Comparison of ENCODE assay signal across 12 cellular contexts in the genomic region with DNA sequence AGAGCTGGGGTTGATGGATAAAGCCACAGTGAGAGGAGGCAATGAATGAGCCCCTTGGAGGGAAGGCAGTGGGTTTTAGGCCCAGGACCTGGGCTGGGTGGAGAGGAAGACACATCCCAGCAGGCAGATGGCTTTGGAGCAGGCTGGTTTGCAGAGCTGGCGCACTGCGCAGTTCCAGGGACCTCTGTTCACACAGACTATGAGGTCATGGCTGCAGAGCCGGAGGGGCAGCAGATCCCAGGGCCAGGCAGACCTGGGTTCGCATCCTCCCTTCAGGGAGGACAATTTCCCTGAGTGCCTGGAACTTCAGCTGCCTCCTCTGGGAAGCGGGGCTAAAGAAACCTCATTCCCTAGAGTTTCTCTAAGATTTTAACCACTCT. TPM values are rescaled to one million over a fixed set of nuclear protein-coding genes. Genes with fewer than 3 reads are reported as not detected.
DNase-seq lines count a peak whose midpoint lies in the region; ATAC-seq, FAIRE-seq and TF ChIP-seq lines count a peak whose summit lies in the region.
"Had no signal": no experiment of that assay in that cellular context is flagged by ENCODE, and none has a peak within 500 bp of the region (broad histone marks: within the 10 kb centered on the region; RNA-seq: fewer than 3 reads in every experiment).

No MANE protein-coding gene starts in this region.

- TF ChIP-seq RAD21 in K562 (CRISPR knock-in tag; conservative IDR thresholded peaks at IDR 0.05 in 1 of 2, IDR thresholded peaks at IDR 0.05 in 1 of 2) = no peak

- intact Hi-C loops in MCF 10A (cut with micrococcal nuclease) = no loop called here
- intact Hi-C loops in mammary epithelial cell (cut with micrococcal nuclease) = no loop called here
- intact Hi-C loops in K562 (cut with micrococcal nuclease) = loop anchor here (5.0 kb wide), 1 partner anchor 48 kb away; no protein-coding TSS in a partner anchor

- no peaks in the 10 kb centered on the region for H3K36me3 Mint-ChIP-seq in MCF 10A (ENCODE audit: insufficient read depth, unreplicated experiment)
- H3K36me3 Mint-ChIP-seq in stimulated activated memory B cell treated with anti-CD40 and anti-IgM and Interleukin-4, amounts not matched to agents 10 μg/mL and 1 μg/mL and 100 μg/mL, for 72 hours = no peaks in the 10 kb centered on the region

- TF ChIP-seq POLR2A in K562 (conservative IDR thresholded peaks at IDR 0.05) = no peak

- dilution Hi-C loops in mammary epithelial cell (cut with HindIII; ENCODE audit: low sequenced_read_pairs) = loop anchor here (5.0 kb wide), 1 partner anchor 77 kb away; no protein-coding TSS in a partner anchor

- in situ Hi-C loops in mammary epithelial cell (cut with MboI; ENCODE audit: low sequenced_read_pairs in 2 of 2) (no loop called here), K562 (cut with MboI) (loop anchor here (10.0 kb wide), 1 partner anchor 74 kb away; no protein-coding TSS in a partner anchor)

- H3K9me3 ChIP-seq in mammary epithelial cell (replicated peaks; ENCODE audit: insufficient read depth, low read length) = no peaks in the 10 kb centered on the region
- H3K9me3 ChIP-seq in OCI-LY3 (ENCODE audit: insufficient read depth, low read length) = no peaks in the 10 kb centered on the region
- H3K9me3 ChIP-seq in K562 (replicated peaks; ENCODE audit: control insufficient read depth, insufficient read depth, low read depth, low read length) = no peaks in the 10 kb centered on the region
- H3K9me3 ChIP-seq: adrenal gland had no signal

- H4K20me1 ChIP-seq in mammary epithelial cell (ENCODE audit: insufficient read depth, low read length) (no peaks in the 10 kb centered on the region), OCI-LY3 (ENCODE audit: insufficient read depth, low read length) (no peaks in the 10 kb centered on the region), K562 (replicated peaks; ENCODE audit: control insufficient read depth, insufficient read depth, low read length) (no peaks in the 10 kb centered on the region)

- H3K4me2 ChIP-seq in mammary epithelial cell (ENCODE audit: insufficient read depth, low read depth, low read length) (no peak overlapping the region), OCI-LY3 (ENCODE audit: low read length) (peak overlapping the region; percentile 42), K562 (ENCODE audit: insufficient read depth, low read length) (peak overlapping the region; percentile 23; the same call in 1 of the 2 replicates)

- no peak overlapping the region for H3K4me3 ChIP-seq in mammary epithelial cell (replicated peaks in 1 of 3; ENCODE audit: insufficient read depth in 1 of 3, low read depth in 2 of 3, low read length in 3 of 3)
- H3K4me3 ChIP-seq in OCI-LY3 (ENCODE audit: low read length) = peak overlapping the region; percentile 35; the same call in 1 of the 2 replicates
- no peak overlapping the region for H3K4me3 ChIP-seq in K562
- H3K4me3 ChIP-seq: adrenal gland had no signal

- H3K79me2 ChIP-seq in mammary epithelial cell (ENCODE audit: insufficient read depth, low read length) (no peaks in the 10 kb centered on the region), OCI-LY3 (ENCODE audit: low read length) (no peaks in the 10 kb centered on the region), K562 (ENCODE audit: control insufficient read depth, insufficient read depth, low read length) (no peaks in the 10 kb centered on the region)

- POLR2A ChIA-PET in MCF 10A (lab: Yijun Ruan, JAX) = interaction anchor here (0.6 kb wide), 1 partner anchor 683 kb away, joined by 3 read pairs; no protein-coding TSS in a partner anchor
- POLR2A ChIA-PET in K562 (lab: Yijun Ruan, JAX) = interaction anchor here (0.7 to 0.9 kb wide), 3 partner anchors 12 to 76 kb away, joined by 3 to 4 read pairs (median 3); no protein-coding TSS in a partner anchor

- peaks cover 19% of the 10 kb centered on the region for H3K4me1 Mint-ChIP-seq in MCF 10A (ENCODE audit: insufficient read depth, unreplicated experiment)
- H3K4me1 Mint-ChIP-seq in stimulated activated memory B cell treated with anti-CD40 and anti-IgM and Interleukin-4, amounts not matched to agents 10 μg/mL and 1 μg/mL and 100 μg/mL, for 72 hours = peaks cover 21% of the 10 kb centered on the region

- H3K9ac ChIP-seq in mammary epithelial cell (ENCODE audit: insufficient read depth, low read length) (no peak overlapping the region), OCI-LY3 (ENCODE audit: low read length) (peak overlapping the region; percentile 38; the same call in 1 of the 2 replicates), K562 (ENCODE audit: insufficient read depth in 1 of 2, low read depth in 2 of 2, low read length in 2 of 2) (peak overlapping the region; percentile 36 to 53; a peak in 3 of 4 replicates)

- H3K9me3 Mint-ChIP-seq in MCF 10A (ENCODE audit: unreplicated experiment) = no peaks in the 10 kb centered on the region
- no peaks in the 10 kb centered on the region for H3K9me3 Mint-ChIP-seq in stimulated activated memory B cell treated with anti-CD40 and anti-IgM and Interleukin-4, amounts not matched to agents 10 μg/mL and 1 μg/mL and 100 μg/mL, for 72 hours

- H3K4me3 Mint-ChIP-seq in MCF 10A (ENCODE audit: unreplicated experiment) = no peak overlapping the region
- peak overlapping the region; percentile 10 for H3K4me3 Mint-ChIP-seq in stimulated activated memory B cell treated with anti-CD40 and anti-IgM and Interleukin-4, amounts not matched to agents 10 μg/mL and 1 μg/mL and 100 μg/mL, for 72 hours

- H3K27ac Mint-ChIP-seq in MCF 10A (ENCODE audit: low read depth, unreplicated experiment) = peak overlapping the region; percentile 52
- H3K27ac Mint-ChIP-seq in stimulated activated memory B cell treated with anti-CD40 and anti-IgM and Interleukin-4, amounts not matched to agents 10 μg/mL and 1 μg/mL and 100 μg/mL, for 72 hours = peak overlapping the region; percentile 33

- H3K27ac ChIP-seq in mammary epithelial cell (ENCODE audit: insufficient read depth, low read depth, low read length) = no peak overlapping the region
- H3K27ac ChIP-seq in OCI-LY3 (ENCODE audit: low read length) = peak overlapping the region; percentile 58
- peak overlapping the region; percentile 70 for H3K27ac ChIP-seq in K562 (ENCODE audit: extremely low read depth, low read depth, low read length)

- TF ChIP-seq CTCF in MCF 10A (IDR thresholded peaks at IDR 0.05; ENCODE audit: unreplicated experiment) = no peak
- no peak for TF ChIP-seq CTCF in mammary epithelial cell (conservative IDR thresholded peaks at IDR 0.05 in 1 of 2, IDR thresholded peaks at IDR 0.05 in 1 of 2; ENCODE audit: extremely low read depth in 1 of 2, insufficient read depth in 1 of 2, low read depth in 1 of 2, low read length in 2 of 2)
- no peak for TF ChIP-seq CTCF in OCI-LY3 (IDR thresholded peaks at IDR 0.05; ENCODE audit: low read depth, low read length)
- no peak for TF ChIP-seq CTCF in K562 (IDR thresholded peaks at IDR 0.05 in 2 of 3, conservative IDR thresholded peaks at IDR 0.05 in 1 of 3; ENCODE audit: insufficient read depth in 2 of 3, low read depth in 1 of 3, low read length in 3 of 3)

- H3K27me3 ChIP-seq in mammary epithelial cell (ENCODE audit: insufficient read depth, low read length) (no peaks in the 10 kb centered on the region), OCI-LY3 (ENCODE audit: low read depth, low read length) (no peaks in the 10 kb centered on the region), K562 (ENCODE audit: control insufficient read depth in 2 of 2, insufficient read depth in 2 of 2, low read length in 2 of 2) (no peaks in the 10 kb centered on the region)
- H3K27me3 ChIP-seq: adrenal gland had no signal

- WGBS in mammary epithelial cell (ENCODE audit: low coverage, missing lambda C conversion rate) = 88% methylated on average over 4 of the region's 5 CpGs
- 77% methylated on average over 3 of the region's 5 CpGs for WGBS in K562 (ENCODE audit: insufficient coverage, low coverage, missing lambda C conversion rate)

- no TSS peak for BruUV-seq in MCF 10A (replicated peaks; lab: Mats Ljungman, UMichigan)
- BruUV-seq in mammary epithelial cell (replicated peaks; lab: Mats Ljungman, UMichigan) = no TSS peak
- BruUV-seq in K562 (replicated peaks; lab: Mats Ljungman, UMichigan) = no TSS peak

- H3K27me3 Mint-ChIP-seq in MCF 10A (ENCODE audit: insufficient read depth, unreplicated experiment) = no peaks in the 10 kb centered on the region
- H3K27me3 Mint-ChIP-seq in stimulated activated memory B cell treated with anti-CD40 and anti-IgM and Interleukin-4, amounts not matched to agents 10 μg/mL and 1 μg/mL and 100 μg/mL, for 72 hours = peaks cover 36% of the 10 kb centered on the region

- H3K36me3 ChIP-seq in mammary epithelial cell (ENCODE audit: insufficient read depth, low read length) (no peaks in the 10 kb centered on the region), OCI-LY3 (replicated peaks; ENCODE audit: low read depth, low read length) (no peaks in the 10 kb centered on the region), K562 (ENCODE audit: control insufficient read depth, insufficient read depth, low read length) (peaks cover 48% of the 10 kb centered on the region; the same call in 2 of the 3 replicates)

- H3K4me1 ChIP-seq in mammary epithelial cell (ENCODE audit: insufficient read depth, low read length) (no peaks in the 10 kb centered on the region), OCI-LY3 (ENCODE audit: low read length) (peaks cover 18% of the 10 kb centered on the region), K562 (replicated peaks in 1 of 2; ENCODE audit: control insufficient read depth in 2 of 2, insufficient read depth in 2 of 2, low read length in 2 of 2) (peaks cover 20 to 46% of the 10 kb centered on the region in 2 experiments)
- H3K4me1 ChIP-seq: adrenal gland had no signal

- TF ChIP-seq EP300 in K562 (IDR thresholded peaks at IDR 0.05; ENCODE audit: low read length) = no peak

- FAIRE-seq in K562 (lab: Jason Lieb, UNC) = peak; percentile 40

- CTCF ChIA-PET in MCF 10A (lab: Yijun Ruan, JAX) = interaction anchor here (1.0 to 18.4 kb wide), 4 partner anchors 10 to 354 kb away, joined by 3 to 374 read pairs (median 14); no protein-coding TSS in a partner anchor
- CTCF ChIA-PET in mammary epithelial cell (lab: Charles Lee; ENCODE audit: low non-redundant PET) = interaction anchor here (0.7 kb wide), 1 partner anchor 81 kb away, joined by 3 read pairs; no protein-coding TSS in a partner anchor
- CTCF ChIA-PET in K562 (lab: Yijun Ruan, JAX; ENCODE audit: low intra/inter-chr PET ratio) = no interaction called here

- DNase-seq in MCF 10A (ENCODE audit: unreplicated experiment) (no peak), mammary epithelial cell (no peak), K562 (ENCODE audit: extremely low read depth in 1 of 4, low spot score in 3 of 4) (no peak), DMS153 (lab: John Stamatoyannopoulos, UW) (no peak)
- DNase-seq: cerebellar nuclear complex, HCEC 1CT, NCI-H2029 had no signal

- no peak overlapping the region for H2AFZ ChIP-seq in mammary epithelial cell (ENCODE audit: low read depth, low read length)
- H2AFZ ChIP-seq in OCI-LY3 (ENCODE audit: low read depth, low read length) = peak overlapping the region; percentile 92
- H2AFZ ChIP-seq in K562 (ENCODE audit: low read depth, low read length) = peak overlapping the region; percentile 85

- no peak; the same call in 2 of the 3 replicates for ATAC-seq in K562
- no peak for ATAC-seq in stimulated activated memory B cell treated with anti-CD40 and anti-IgM and Interleukin-4, amounts not matched to agents 10 μg/mL and 1 μg/mL and 100 μg/mL, for 72 hours
- ATAC-seq in HG03460 (IDR thresholded peaks at IDR 0.05; ENCODE audit: unreplicated experiment) = no peak
- ATAC-seq in HG03342 (IDR thresholded peaks at IDR 0.05; ENCODE audit: unreplicated experiment) = no peak

- no peaks in the 10 kb centered on the region for H3K9me1 ChIP-seq in K562 (ENCODE audit: control insufficient read depth, insufficient read depth, low read length)

RNA-seq across cellular contexts. Expression of gene DGKZ, which starts 28.2 kb away (rescaled TPM):
- total RNA-seq in MCF 10A (2022) = 52.8 and 57.9 TPM in 2 replicates
- 10 to 100 TPM; 80.7 to 83.6 TPM for total RNA-seq in mammary epithelial cell
- 71.3 TPM for polyA plus RNA-seq in mammary epithelial cell
- polyA minus RNA-seq in mammary epithelial cell = 90.3 TPM
- 71.0 and 248 TPM in 2 replicates for total RNA-seq in K562 (2011; cell fraction: chromatin; rRNA removed; ENCODE audit: low replicate concordance)
- total RNA-seq in K562 (2011; cell fraction: nucleolus; rRNA removed) = 153 and 166 TPM in 2 replicates
- total RNA-seq in K562 (2011; cell fraction: nucleoplasm; rRNA removed) = 88.0 and 98.6 TPM in 2 replicates
- total RNA-seq in K562 (2014; rRNA removed) = 78.5 and 108 TPM in 2 replicates
- 10.9 and 13.6 TPM in 2 replicates for total RNA-seq in K562 (2014; rRNA removed; fragmentation: Illumina TruSeq; extraction: Trizol)
- 44.2 and 47.5 TPM in 2 replicates for total RNA-seq in K562 (2015; rRNA removed; fragmentation: Illumina TruSeq; extraction: Trizol)
- total RNA-seq in K562 (2021) = 87.8 and 100 TPM in 2 replicates
- polyA plus RNA-seq in K562 (2011; rRNA removed) = 28.2 and 49.4 TPM in 2 replicates
- 55.4 and 121 TPM in 2 replicates for polyA plus RNA-seq in K562 (2011; cell fraction: cytosol; rRNA removed)
- polyA plus RNA-seq in K562 (2011; cell fraction: nucleus; rRNA removed) = 203 and 295 TPM in 2 replicates
- polyA plus RNA-seq in K562 (2012) = 64.0 and 103 TPM in 2 replicates
- polyA plus RNA-seq in K562 (2014; fragmentation: Illumina TruSeq; extraction: Trizol) = 48.8 and 66.2 TPM in 2 replicates
- under 1 TPM; 0.51 to 0.71 TPM for polyA plus RNA-seq in K562 (2014; fragmentation: Nextera tagmentation; extraction: Ambion mirVana)
- 73.5 and 77.9 TPM in 2 replicates for polyA plus RNA-seq in K562 (2014; rRNA removed)
- polyA minus RNA-seq in K562 (2011; rRNA and poly(A)+ RNA removed) = 18.5 and 28.5 TPM in 2 replicates
- 53.9 and 65.8 TPM in 2 replicates for polyA minus RNA-seq in K562 (2011; cell fraction: cytosol; rRNA and poly(A)+ RNA removed)
- polyA minus RNA-seq in K562 (2011; cell fraction: nucleus; rRNA and poly(A)+ RNA removed) = 59.1 and 64.5 TPM in 2 replicates

RNA-seq across cellular contexts. Expression of gene CREB3L1, which starts 41.6 kb away (rescaled TPM):
- not detected in 2 replicates for total RNA-seq in MCF 10A (2022)
- under 1 TPM in 1 of 2 donors, not detected in 1; 0.17 TPM for total RNA-seq in mammary epithelial cell
- not detected for polyA plus RNA-seq in mammary epithelial cell
- polyA minus RNA-seq in mammary epithelial cell = not detected
- total RNA-seq in K562 (2011; cell fraction: chromatin; rRNA removed; ENCODE audit: low replicate concordance) = 19.2 and 27.7 TPM in 2 replicates
- 19.9 and 20.2 TPM in 2 replicates for total RNA-seq in K562 (2011; cell fraction: nucleolus; rRNA removed)
- total RNA-seq in K562 (2011; cell fraction: nucleoplasm; rRNA removed) = 24.8 and 32.7 TPM in 2 replicates
- 4.1 and 7.1 TPM in 2 replicates for total RNA-seq in K562 (2014; rRNA removed)
- total RNA-seq in K562 (2014; rRNA removed; fragmentation: Illumina TruSeq; extraction: Trizol) = 3.7 and 5.2 TPM in 2 replicates
- 2.4 and 5.5 TPM in 2 replicates for total RNA-seq in K562 (2015; rRNA removed; fragmentation: Illumina TruSeq; extraction: Trizol)
- total RNA-seq in K562 (2021) = 24.9 and 27.6 TPM in 2 replicates
- polyA plus RNA-seq in K562 (2011; rRNA removed) = 1.3 and 3.0 TPM in 2 replicates
- 2.3 and 2.9 TPM in 2 replicates for polyA plus RNA-seq in K562 (2011; cell fraction: cytosol; rRNA removed)
- 4.5 and 7.2 TPM in 2 replicates for polyA plus RNA-seq in K562 (2011; cell fraction: nucleus; rRNA removed)
- 17.1 and 21.9 TPM in 2 replicates for polyA plus RNA-seq in K562 (2012)
- polyA plus RNA-seq in K562 (2014; fragmentation: Illumina TruSeq; extraction: Trizol) = 16.2 and 20.5 TPM in 2 replicates
- 1 to 10 TPM; 1.2 to 1.4 TPM for polyA plus RNA-seq in K562 (2014; fragmentation: Nextera tagmentation; extraction: Ambion mirVana)
- 4.9 and 5.3 TPM in 2 replicates for polyA plus RNA-seq in K562 (2014; rRNA removed)
- 4.1 and 4.8 TPM in 2 replicates for polyA minus RNA-seq in K562 (2011; rRNA and poly(A)+ RNA removed)
- polyA minus RNA-seq in K562 (2011; cell fraction: cytosol; rRNA and poly(A)+ RNA removed) = 15.2 and 25.1 TPM in 2 replicates
- 3.4 and 5.2 TPM in 2 replicates for polyA minus RNA-seq in K562 (2011; cell fraction: nucleus; rRNA and poly(A)+ RNA removed)
